Comparison of ENCODE assay signal across 26 cellular contexts in the genomic region with DNA sequence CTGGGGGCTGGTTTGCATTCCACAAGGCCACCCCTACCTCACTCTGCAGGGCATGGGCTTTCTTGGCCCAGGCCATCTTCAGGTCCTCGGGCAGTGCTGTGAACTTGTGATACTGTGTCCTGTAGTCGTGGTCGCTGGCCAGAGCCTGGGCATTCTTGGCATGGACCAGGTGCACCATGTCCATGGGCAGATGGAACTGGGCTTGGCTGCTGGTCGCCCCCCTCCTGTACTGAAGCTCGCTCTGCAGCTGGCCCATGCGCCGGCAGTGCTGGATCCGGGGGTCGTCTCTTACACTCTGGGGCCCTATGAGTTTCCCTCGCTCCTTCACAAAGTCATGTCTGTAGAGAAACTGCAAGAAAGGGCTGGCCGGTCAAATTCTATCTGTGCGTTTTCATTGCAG. TPM values are rescaled to one million over a fixed set of nuclear protein-coding genes. Genes with fewer than 3 reads are reported as not detected.
"Had no signal": no experiment of that assay in that cellular context is flagged by ENCODE, and none has a peak within 500 bp of the region (broad histone marks: within the 10 kb centered on the region; RNA-seq: fewer than 3 reads in every experiment).

No MANE protein-coding gene starts in this region.

- ATAC-seq: activated T-cell treated with anti-CD3 and anti-CD28 coated beads, Interleukin-2, amount 50 U/mL, for 4 hours; activated T-helper 17 cell treated with anti-CD3 and anti-CD28 coated beads, Interleukin-2, amount 50 U/mL, for 72 hours; Panc1; T-helper 17 cell had no signal

- DNase-seq: activated B cell treated with CpG ODN at 0.5 μM for 24 hours; activated CD4-positive, alpha-beta T cell treated with anti-CD3 and anti-CD28 coated beads for 1 hour; activated CD4-positive, alpha-beta T cell treated with anti-CD3 and anti-CD28 coated beads, Interleukin-2, amount 10 ng/mL, durations not matched to agents 24 days and 14 days; activated CD4-positive, alpha-beta T cell treated with anti-CD3 and anti-CD28 coated beads, Interleukin-2, amount 50 U/mL, for 48 hours; activated gamma-delta T cell treated with Interleukin-2 at 50 U/mL for 16 hours; activated naive CD4-positive, alpha-beta T cell treated with anti-CD3 and anti-CD28 coated beads, Interleukin-2, amount 10 ng/mL, durations not matched to agents 7 days and 5 days; activated naive CD8-positive, alpha-beta T cell treated with anti-CD3 and anti-CD28 coated beads for 36 hours; activated T-cell treated with anti-CD3 and anti-CD28 coated beads, Interleukin-2, amount 50 U/mL, for 4 hours; central memory CD4-positive, alpha-beta T cell; Kasumi-1; KBM-7; NCI-H1105 treated with DMSO at 0.1 percent for 48 hours; NCI-H1436 treated with DMSO at 0.1 percent for 48 hours; NCI-H187; NCI-H2081; NCI-H510A treated with DMSO at 0.1 percent for 48 hours; NCI-H69; NK-92 treated with Interleukin-12 subunit alpha and Interleukin-12 subunit beta, amount 100 ng/mL, for 24 hours; OCI-M1; RPMI8226; SHP77; T-helper 17 cell; T-helper 9 cell had no signal

RNA-seq across cellular contexts. Expression of gene HABP2, which starts 51.7 kb away (rescaled TPM):
- total RNA-seq: activated B cell treated with CpG ODN at 0.5 μM for 24 hours; activated CD4-positive, alpha-beta T cell treated with anti-CD3 and anti-CD28 coated beads, Interleukin-2, amount 10 ng/mL, durations not matched to agents 24 days and 14 days; activated naive CD8-positive, alpha-beta T cell treated with anti-CD3 and anti-CD28 coated beads for 36 hours; activated T-helper 17 cell treated with anti-CD3 and anti-CD28 coated beads, Interleukin-2, amount 50 U/mL, for 72 hours; SK-MEL-5; T-helper 17 cell had no signal

RNA-seq across cellular contexts. Expression of gene NRAP, which starts 59.3 kb away (rescaled TPM):
- total RNA-seq: activated B cell treated with CpG ODN at 0.5 μM for 24 hours; activated CD4-positive, alpha-beta T cell treated with anti-CD3 and anti-CD28 coated beads, Interleukin-2, amount 10 ng/mL, durations not matched to agents 24 days and 14 days; activated naive CD8-positive, alpha-beta T cell treated with anti-CD3 and anti-CD28 coated beads for 36 hours; activated T-cell treated with anti-CD3 and anti-CD28 coated beads, Interleukin-2, amount 50 U/mL, for 4 hours; activated T-helper 17 cell treated with anti-CD3 and anti-CD28 coated beads, Interleukin-2, amount 50 U/mL, for 72 hours; T-helper 17 cell had no signal
